ENCODE assay signal across 24 cellular contexts in genomic region chr3:127299276-127299675, GRCh38. TPM values are rescaled to one million over a fixed set of nuclear protein-coding genes. Genes with fewer than 3 reads are reported as not detected.
DNase-seq lines count a peak whose midpoint lies in the region; ATAC-seq, FAIRE-seq and TF ChIP-seq lines count a peak whose summit lies in the region.
"Had no signal": no experiment of that assay in that cellular context is flagged by ENCODE, and none has a peak within 500 bp of the region (broad histone marks: within the 10 kb centered on the region; RNA-seq: fewer than 3 reads in every experiment).

No MANE protein-coding gene starts in this region.

- no peaks in the 10 kb centered on the region for H3K9me3 Mint-ChIP-seq in CD8-positive, alpha-beta memory T cell
- H3K9me3 Mint-ChIP-seq: activated naive CD4-positive, alpha-beta T cell treated with anti-CD3 and anti-CD28 coated beads, Interleukin-2, amount 50 U/mL, for 72 hours; effector memory CD8-positive, alpha-beta T cell; IgD-negative memory B cell had no signal

- no peak overlapping the region for H3K27ac Mint-ChIP-seq in CD8-positive, alpha-beta memory T cell
- H3K27ac Mint-ChIP-seq: activated naive CD4-positive, alpha-beta T cell treated with anti-CD3 and anti-CD28 coated beads, Interleukin-2, amount 50 U/mL, for 72 hours; effector memory CD8-positive, alpha-beta T cell; IgD-negative memory B cell had no signal

- no peak overlapping the region for H3K9ac ChIP-seq in HepG2 (ENCODE audit: insufficient read depth, low read depth, low read length)
- H3K9ac ChIP-seq: SK-N-SH had no signal

- H3K4me2 ChIP-seq in HepG2 (ENCODE audit: low read depth, low read length) = no peak overlapping the region
- H3K4me2 ChIP-seq: A549, SK-N-SH had no signal

- H3K27me3 ChIP-seq in right lobe of liver (no peaks in the 10 kb centered on the region), HepG2 (ENCODE audit: control insufficient read depth in 1 of 2, insufficient read depth in 2 of 2, low read length in 2 of 2) (no peaks in the 10 kb centered on the region), adrenal gland (no peaks in the 10 kb centered on the region), left lung (no peaks in the 10 kb centered on the region)
- no peaks in the 10 kb centered on the region for H3K27me3 ChIP-seq in CD8-positive, alpha-beta memory T cell (ENCODE audit: insufficient read depth, low read length, poor library complexity, severe bottlenecking)

- no peak for TF ChIP-seq RAD21 in HepG2 (CRISPR knock-in tag; IDR thresholded peaks at IDR 0.05)

- H3K36me3 ChIP-seq in right lobe of liver (no peaks in the 10 kb centered on the region), HepG2 (replicated peaks in 1 of 2; ENCODE audit: control insufficient read depth in 1 of 2, insufficient read depth in 2 of 2, low read length in 2 of 2) (no peaks in the 10 kb centered on the region), adrenal gland (replicated peaks in 1 of 2) (no peaks in the 10 kb centered on the region), left lung (no peaks in the 10 kb centered on the region)
- no peaks in the 10 kb centered on the region for H3K36me3 ChIP-seq in CD8-positive, alpha-beta memory T cell (ENCODE audit: insufficient read depth, low read length)

- intact Hi-C loops in right lobe of liver (cut with DNase I) = no loop called here
- intact Hi-C loops in HepG2 (cut with micrococcal nuclease; ENCODE audit: unreplicated experiment) = no loop called here
- intact Hi-C loops in adrenal gland (cut with DNase I) = no loop called here
- intact Hi-C loops in left lung (cut with DNase I) = no loop called here

- WGBS in right lobe of liver (ENCODE audit: insufficient coverage, low coverage, low lambda C conversion rate, missing lambda C conversion rate) = 67% methylated on average over 6 of the region's 6 CpGs
- 78% methylated on average over 6 of the region's 6 CpGs for WGBS in HepG2 (ENCODE audit: low lambda C conversion rate)
- 67 to 78% (median 74%) methylated on average over 6 of the region's 6 CpGs for WGBS in adrenal gland, 4 donors

- ATAC-seq in right lobe of liver (peak; percentile 52 to 81 (median 66)), HepG2 (no peak), left lung (peak; percentile 38), GM18858 (IDR thresholded peaks at IDR 0.05; ENCODE audit: unreplicated experiment) (no peak)
- ATAC-seq: A549; activated naive CD4-positive, alpha-beta T cell treated with anti-CD3 and anti-CD28 coated beads, Interleukin-2, amount 50 U/mL, for 72 hours; effector memory CD8-positive, alpha-beta T cell had no signal

- no TSS peak for BruUV-seq in HepG2 (replicated peaks; lab: Mats Ljungman, UMichigan)

- no peak for TF ChIP-seq CTCF in right lobe of liver (IDR thresholded peaks at IDR 0.05)
- no peak for TF ChIP-seq CTCF in HepG2 (CRISPR knock-in tag; IDR thresholded peaks at IDR 0.05)
- TF ChIP-seq CTCF in adrenal gland (IDR thresholded peaks at IDR 0.05) = no peak
- TF ChIP-seq CTCF in left lung (IDR thresholded peaks at IDR 0.05) = no peak

- TF ChIP-seq POLR2A in right lobe of liver (IDR thresholded peaks at IDR 0.05) = no peak
- TF ChIP-seq POLR2A in HepG2 (IDR thresholded peaks at IDR 0.05; ENCODE audit: insufficient read depth in 1 of 2, low read depth in 2 of 2, low read length in 2 of 2) = no peak
- TF ChIP-seq POLR2A in adrenal gland (IDR thresholded peaks at IDR 0.05) = no peak

- FAIRE-seq in HepG2 (lab: Jason Lieb, UNC) = no peak
- FAIRE-seq: A549, RCC 7860 had no signal

- POLR2A ChIA-PET in HepG2 (lab: Yijun Ruan, JAX) = no interaction called here
- POLR2A ChIA-PET in CD8-positive, alpha-beta memory T cell (lab: Charles Lee) = no interaction called here

- no peaks in the 10 kb centered on the region for H3K79me2 ChIP-seq in HepG2 (ENCODE audit: insufficient read depth, low read length)

- H3K4me1 ChIP-seq in right lobe of liver = no peaks in the 10 kb centered on the region
- peaks cover 7% of the 10 kb centered on the region; the same call in 1 of the 2 replicates for H3K4me1 ChIP-seq in HepG2 (ENCODE audit: insufficient read depth, low read length)
- H3K4me1 ChIP-seq in adrenal gland (replicated peaks in 1 of 2) = no peaks in the 10 kb centered on the region
- peaks cover 0 to 7% of the 10 kb centered on the region in 2 donors for H3K4me1 ChIP-seq in left lung
- no peaks in the 10 kb centered on the region for H3K4me1 ChIP-seq in CD8-positive, alpha-beta memory T cell (ENCODE audit: insufficient read depth, low read length)

- in situ Hi-C loops in HepG2 (cut with HindIII; ENCODE audit: extremely low pct_ligation_motif_present, low pct_unique_long_range_greater_than_20kb) = no loop called here

- H2AFZ ChIP-seq in HepG2 (ENCODE audit: low read length) = no peak overlapping the region

- H3K4me1 Mint-ChIP-seq in CD8-positive, alpha-beta memory T cell = no peaks in the 10 kb centered on the region
- H3K4me1 Mint-ChIP-seq: IgD-negative memory B cell had no signal

- DNase-seq in right lobe of liver (no peak), HepG2 (ENCODE audit: low spot score) (no peak), adrenal gland (peak in 5 of 7 donors; percentile 32 to 65 (median 46)), left lung (no peak), SW480 (ENCODE audit: low spot score) (no peak), NCI-H187 treated with DMSO at 0.1 percent for 48 hours (lab: John Stamatoyannopoulos, UW) (no peak)
- DNase-seq in CD8-positive, alpha-beta memory T cell = no peak
- DNase-seq: activated CD4-positive, CD25-positive, alpha-beta regulatory T cell treated with anti-CD3 and anti-CD28 coated beads, Interleukin-2, amount 50 U/mL, for 72 hours; activated T-cell treated with anti-CD3 and anti-CD28 coated beads, Interleukin-2, amount 50 U/mL, for 48 hours; effector memory CD8-positive, alpha-beta T cell; head of caudate nucleus; MM.1S; NCI-H2081; NCI-H446; SK-N-SH; stimulated activated CD8-positive, alpha-beta memory T cell treated with anti-CD3 and anti-CD28 coated beads, Interleukin-4, amount 100 ng/mL, for 48 hours had no signal

- H3K9me3 ChIP-seq in right lobe of liver = no peaks in the 10 kb centered on the region
- no peaks in the 10 kb centered on the region for H3K9me3 ChIP-seq in HepG2 (ENCODE audit: low read length)
- peaks cover 0 to 4% (median 0%) of the 10 kb centered on the region in 3 donors for H3K9me3 ChIP-seq in adrenal gland (replicated peaks in 1 of 3)
- no peaks in the 10 kb centered on the region for H3K9me3 ChIP-seq in left lung
- no peaks in the 10 kb centered on the region for H3K9me3 ChIP-seq in CD8-positive, alpha-beta memory T cell (ENCODE audit: low read length)
- H3K9me3 ChIP-seq: A549, SK-N-SH had no signal

- TF ChIP-seq EP300 in HepG2 (IDR thresholded peaks at IDR 0.05; ENCODE audit: low read depth in 2 of 2, low read length in 2 of 2) = no peak
- TF ChIP-seq EP300 in HepG2 (CRISPR knock-in tag; IDR thresholded peaks at IDR 0.05; ENCODE audit: borderline replicate concordance) = no peak

- CTCF ChIA-PET in HepG2 (lab: Yijun Ruan, JAX; ENCODE audit: low intra/inter-chr PET ratio, low total read pairs) = no interaction called here
- CTCF ChIA-PET in CD8-positive, alpha-beta memory T cell (lab: Charles Lee) = no interaction called here

- H3K27me3 Mint-ChIP-seq in CD8-positive, alpha-beta memory T cell = peaks cover 7 to 11% of the 10 kb centered on the region in 2 donors

- no peaks in the 10 kb centered on the region for H3K36me3 Mint-ChIP-seq in CD8-positive, alpha-beta memory T cell
- H3K36me3 Mint-ChIP-seq: activated naive CD4-positive, alpha-beta T cell treated with anti-CD3 and anti-CD28 coated beads, Interleukin-2, amount 50 U/mL, for 72 hours; IgD-negative memory B cell had no signal

- no peaks in the 10 kb centered on the region for H4K20me1 ChIP-seq in HepG2 (ENCODE audit: insufficient read depth, low read length)

- no peak overlapping the region for H3K4me3 ChIP-seq in right lobe of liver
- no peak overlapping the region for H3K4me3 ChIP-seq in HepG2 (replicated peaks in 1 of 3; ENCODE audit: insufficient read depth in 1 of 3, low read depth in 2 of 3, low read length in 3 of 3)
- no peak overlapping the region for H3K4me3 ChIP-seq in adrenal gland
- no peak overlapping the region for H3K4me3 ChIP-seq in left lung
- no peak overlapping the region for H3K4me3 ChIP-seq in CD8-positive, alpha-beta memory T cell (ENCODE audit: low read length)
- H3K4me3 ChIP-seq: A549 had no signal

- no peak overlapping the region for H3K4me3 Mint-ChIP-seq in CD8-positive, alpha-beta memory T cell
- H3K4me3 Mint-ChIP-seq: effector memory CD8-positive, alpha-beta T cell; IgD-negative memory B cell had no signal

- H3K27ac ChIP-seq in right lobe of liver (no peak overlapping the region), HepG2 (ENCODE audit: extremely low read length, insufficient read depth, low read length) (no peak overlapping the region), adrenal gland (no peak overlapping the region), left lung (no peak overlapping the region)
- H3K27ac ChIP-seq in CD8-positive, alpha-beta memory T cell (ENCODE audit: low read depth, low read length) = no peak overlapping the region
- H3K27ac ChIP-seq: A549 had no signal

RNA-seq across cellular contexts. Expression of gene PRR20G, which starts 11.4 kb away (rescaled TPM):
- total RNA-seq in right lobe of liver = not detected
- not detected in 2 replicates for total RNA-seq in HepG2 (2016; rRNA removed; fragmentation: Illumina TruSeq; extraction: Trizol)
- total RNA-seq in HepG2 (2016; cell fraction: cytosol; rRNA removed; fragmentation: Illumina TruSeq; extraction: Trizol; ENCODE audit: low read depth) = not detected in 2 replicates
- total RNA-seq in HepG2 (2016; cell fraction: insoluble cytoplasmic fraction; rRNA removed; fragmentation: Illumina TruSeq; extraction: Trizol) = not detected in 2 replicates
- not detected in 2 replicates for total RNA-seq in HepG2 (2016; cell fraction: membrane; rRNA removed; fragmentation: Illumina TruSeq; extraction: Trizol)
- total RNA-seq in HepG2 (2016; cell fraction: nucleus; rRNA removed; fragmentation: Illumina TruSeq; extraction: Trizol) = not detected in 2 replicates
- not detected in 2 replicates for polyA plus RNA-seq in HepG2 (2011; rRNA removed)
- polyA plus RNA-seq in HepG2 (2011; cell fraction: cytosol; rRNA removed) = not detected in 2 replicates
- polyA plus RNA-seq in HepG2 (2011; cell fraction: nucleus; rRNA removed) = not detected in 2 replicates
- polyA plus RNA-seq in HepG2 (2012) = not detected in 2 replicates
- not detected in 2 replicates for polyA plus RNA-seq in HepG2 (2016; cell fraction: cytosol; fragmentation: Illumina TruSeq; extraction: Trizol; ENCODE audit: low read depth)
- not detected in 2 replicates for polyA plus RNA-seq in HepG2 (2016; cell fraction: insoluble cytoplasmic fraction; fragmentation: Illumina TruSeq; extraction: Trizol; ENCODE audit: low read depth)
- polyA plus RNA-seq in HepG2 (2016; cell fraction: membrane; fragmentation: Illumina TruSeq; extraction: Trizol; ENCODE audit: low read depth) = not detected in 2 replicates
- polyA plus RNA-seq in HepG2 (2016; cell fraction: nucleus; fragmentation: Illumina TruSeq; extraction: Trizol; ENCODE audit: insufficient read depth, low read depth) = not detected in 2 replicates
- not detected in 2 replicates for polyA minus RNA-seq in HepG2 (2011; rRNA and poly(A)+ RNA removed; ENCODE audit: low replicate concordance)
- not detected in 2 replicates for polyA minus RNA-seq in HepG2 (2011; cell fraction: cytosol; rRNA and poly(A)+ RNA removed)
- polyA minus RNA-seq in HepG2 (2011; cell fraction: nucleus; rRNA and poly(A)+ RNA removed) = not detected in 2 replicates
- total RNA-seq in adrenal gland = not detected
- not detected for polyA plus RNA-seq in adrenal gland
- total RNA-seq in left lung = not detected
- not detected for total RNA-seq in CD8-positive, alpha-beta memory T cell
- polyA plus RNA-seq in CD8-positive, alpha-beta memory T cell = not detected
- total RNA-seq: activated naive CD4-positive, alpha-beta T cell treated with anti-CD3 and anti-CD28 coated beads, Interleukin-2, amount 50 U/mL, for 72 hours; chondrocyte; lower leg skin; renal cortical epithelial cell had no signal
- polyA plus RNA-seq: A549, IgD-negative memory B cell, SK-N-SH had no signal

Comparison
In these comparisons a context has a peak if more than half of its experiments do, and no peak if none do; other contexts are left out.
1. ATAC-seq: peak in right lobe of liver (4 of 4) and left lung (single experiment); none in HepG2 (single experiment) and GM18858 (single experiment).
2. DNase-seq: peak in adrenal gland (5 of 7); none in right lobe of liver (0 of 3), HepG2 (single experiment), left lung (0 of 2), SW480 (single experiment), NCI-H187 treated with DMSO at 0.1 percent for 48 hours (single experiment) and CD8-positive, alpha-beta memory T cell (0 of 5).